1 cellular context compared by ENCODE assay signal in the genomic region with DNA sequence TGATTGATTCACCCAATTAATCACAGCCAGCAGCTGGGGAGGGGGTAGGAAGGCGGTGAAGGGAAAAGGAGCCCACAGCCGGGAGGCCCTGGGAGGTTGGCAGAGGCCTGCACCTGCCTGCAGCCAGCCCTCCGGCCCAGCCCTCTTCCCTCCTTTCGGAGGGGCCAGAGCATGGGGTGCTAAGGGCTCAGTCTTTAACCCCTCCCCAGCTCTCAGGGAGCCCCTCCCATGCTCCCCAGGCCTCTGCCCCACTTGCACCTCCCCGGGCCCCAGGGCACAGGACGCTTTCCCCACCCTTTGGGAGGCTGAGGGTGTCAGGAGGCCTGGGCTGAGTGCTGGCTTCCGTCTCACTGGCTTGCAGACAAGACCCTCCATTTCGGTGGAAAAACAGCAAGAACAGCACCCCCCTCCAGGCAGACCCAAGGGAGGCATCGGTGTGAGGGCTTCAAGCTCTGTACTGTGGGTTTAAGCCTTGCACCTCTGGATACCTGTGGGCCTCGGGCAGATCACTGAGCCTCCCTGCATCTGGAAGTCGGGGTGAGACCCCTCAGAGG.
TF ChIP-seq lines count a peak whose summit lies in the region.

No MANE protein-coding gene starts in this region.

TF ChIP-seq in HEK293, 187 proteins besides CTCF, POLR2A, EP300 and RAD21:
- TF ChIP-seq, protein P1, sequence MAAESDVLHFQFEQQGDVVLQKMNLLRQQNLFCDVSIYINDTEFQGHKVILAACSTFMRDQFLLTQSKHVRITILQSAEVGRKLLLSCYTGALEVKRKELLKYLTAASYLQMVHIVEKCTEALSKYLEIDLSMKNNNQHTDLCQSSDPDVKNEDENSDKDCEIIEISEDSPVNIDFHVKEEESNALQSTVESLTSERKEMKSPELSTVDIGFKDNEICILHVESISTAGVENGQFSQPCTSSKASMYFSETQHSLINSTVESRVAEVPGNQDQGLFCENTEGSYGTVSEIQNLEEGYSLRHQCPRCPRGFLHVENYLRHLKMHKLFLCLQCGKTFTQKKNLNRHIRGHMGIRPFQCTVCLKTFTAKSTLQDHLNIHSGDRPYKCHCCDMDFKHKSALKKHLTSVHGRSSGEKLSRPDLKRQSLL (tag by site-specific recombination; IDR thresholded peaks at IDR 0.05): no peak
- no peak for TF ChIP-seq ZNF239 (tag by site-specific recombination; IDR thresholded peaks at IDR 0.05)
- peak; percentile 22; the same call in 1 of the 2 replicates for TF ChIP-seq GLIS1 (tag by site-specific recombination; IDR thresholded peaks at IDR 0.05)
TF ChIP-seq in HEK293: peak in this region for 1.
